In the genomic region with DNA sequence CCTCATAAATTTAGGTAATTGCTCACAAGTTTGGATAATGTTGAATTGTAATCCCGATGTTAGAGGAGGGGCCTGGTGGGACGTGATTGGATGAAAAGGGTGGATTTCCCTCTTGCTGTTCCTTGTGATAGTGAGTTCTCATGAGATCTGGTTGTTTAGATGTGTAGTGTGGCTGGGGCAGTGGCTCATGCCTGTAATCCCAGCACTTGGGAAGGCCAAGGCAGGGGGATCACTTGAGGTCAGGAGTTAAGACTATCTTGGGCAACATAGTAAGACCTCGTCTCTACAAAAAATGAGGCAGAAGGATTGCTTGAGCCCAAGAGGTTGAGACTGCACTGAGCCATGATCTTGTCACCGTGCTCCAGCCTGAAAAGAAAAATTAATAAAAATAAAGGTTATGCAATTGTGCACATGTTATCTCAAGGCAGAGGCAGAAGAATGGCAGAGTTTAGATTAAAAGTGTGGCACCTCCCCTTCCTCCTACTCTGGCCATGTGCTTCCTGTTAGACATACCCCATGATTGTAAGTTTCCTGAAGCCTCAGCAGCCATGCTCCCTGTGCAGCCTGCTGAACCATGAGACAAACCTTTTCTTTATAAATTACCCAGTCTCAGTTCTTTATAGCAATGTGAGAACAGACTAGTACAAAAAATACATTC, we compare ENCODE assay signal across 1 cellular context.
A peak's percentile ranks its signal among the peaks of the same experiment; 100 is the strongest.
TF ChIP-seq lines count a peak whose summit lies in the region.

No MANE protein-coding gene starts in this region.

TF ChIP-seq in K562, 482 proteins besides CTCF, POLR2A, EP300 and RAD21 (continued from another document and continues in another):
- TF ChIP-seq, protein P1, sequence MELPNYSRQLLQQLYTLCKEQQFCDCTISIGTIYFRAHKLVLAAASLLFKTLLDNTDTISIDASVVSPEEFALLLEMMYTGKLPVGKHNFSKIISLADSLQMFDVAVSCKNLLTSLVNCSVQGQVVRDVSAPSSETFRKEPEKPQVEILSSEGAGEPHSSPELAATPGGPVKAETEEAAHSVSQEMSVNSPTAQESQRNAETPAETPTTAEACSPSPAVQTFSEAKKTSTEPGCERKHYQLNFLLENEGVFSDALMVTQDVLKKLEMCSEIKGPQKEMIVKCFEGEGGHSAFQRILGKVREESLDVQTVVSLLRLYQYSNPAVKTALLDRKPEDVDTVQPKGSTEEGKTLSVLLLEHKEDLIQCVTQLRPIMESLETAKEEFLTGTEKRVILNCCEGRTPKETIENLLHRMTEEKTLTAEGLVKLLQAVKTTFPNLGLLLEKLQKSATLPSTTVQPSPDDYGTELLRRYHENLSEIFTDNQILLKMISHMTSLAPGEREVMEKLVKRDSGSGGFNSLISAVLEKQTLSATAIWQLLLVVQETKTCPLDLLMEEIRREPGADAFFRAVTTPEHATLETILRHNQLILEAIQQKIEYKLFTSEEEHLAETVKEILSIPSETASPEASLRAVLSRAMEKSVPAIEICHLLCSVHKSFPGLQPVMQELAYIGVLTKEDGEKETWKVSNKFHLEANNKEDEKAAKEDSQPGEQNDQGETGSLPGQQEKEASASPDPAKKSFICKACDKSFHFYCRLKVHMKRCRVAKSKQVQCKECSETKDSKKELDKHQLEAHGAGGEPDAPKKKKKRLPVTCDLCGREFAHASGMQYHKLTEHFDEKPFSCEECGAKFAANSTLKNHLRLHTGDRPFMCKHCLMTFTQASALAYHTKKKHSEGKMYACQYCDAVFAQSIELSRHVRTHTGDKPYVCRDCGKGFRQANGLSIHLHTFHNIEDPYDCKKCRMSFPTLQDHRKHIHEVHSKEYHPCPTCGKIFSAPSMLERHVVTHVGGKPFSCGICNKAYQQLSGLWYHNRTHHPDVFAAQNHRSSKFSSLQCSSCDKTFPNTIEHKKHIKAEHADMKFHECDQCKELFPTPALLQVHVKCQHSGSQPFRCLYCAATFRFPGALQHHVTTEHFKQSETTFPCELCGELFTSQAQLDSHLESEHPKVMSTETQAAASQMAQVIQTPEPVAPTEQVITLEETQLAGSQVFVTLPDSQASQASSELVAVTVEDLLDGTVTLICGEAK (IDR thresholded peaks at IDR 0.05), result 0 out of 2 replicates have a peak, but pooled peaks have one; percentile 13
- TF ChIP-seq, protein P1 (CRISPR knock-in tag; IDR thresholded peaks at IDR 0.05), result no peak
- TF ChIP-seq, protein P2, sequence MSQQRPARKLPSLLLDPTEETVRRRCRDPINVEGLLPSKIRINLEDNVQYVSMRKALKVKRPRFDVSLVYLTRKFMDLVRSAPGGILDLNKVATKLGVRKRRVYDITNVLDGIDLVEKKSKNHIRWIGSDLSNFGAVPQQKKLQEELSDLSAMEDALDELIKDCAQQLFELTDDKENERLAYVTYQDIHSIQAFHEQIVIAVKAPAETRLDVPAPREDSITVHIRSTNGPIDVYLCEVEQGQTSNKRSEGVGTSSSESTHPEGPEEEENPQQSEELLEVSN (IDR thresholded peaks at IDR 0.05; ENCODE audit: borderline replicate concordance in 1 of 2, extremely low read depth in 1 of 2, insufficient read depth in 1 of 2, insufficient read length in 1 of 2, low read depth in 1 of 2, low read length in 1 of 2, poor library complexity in 1 of 2, severe bottlenecking in 1 of 2), result peak in 1 of 2 experiments; percentile 29
- TF ChIP-seq, protein P3, sequence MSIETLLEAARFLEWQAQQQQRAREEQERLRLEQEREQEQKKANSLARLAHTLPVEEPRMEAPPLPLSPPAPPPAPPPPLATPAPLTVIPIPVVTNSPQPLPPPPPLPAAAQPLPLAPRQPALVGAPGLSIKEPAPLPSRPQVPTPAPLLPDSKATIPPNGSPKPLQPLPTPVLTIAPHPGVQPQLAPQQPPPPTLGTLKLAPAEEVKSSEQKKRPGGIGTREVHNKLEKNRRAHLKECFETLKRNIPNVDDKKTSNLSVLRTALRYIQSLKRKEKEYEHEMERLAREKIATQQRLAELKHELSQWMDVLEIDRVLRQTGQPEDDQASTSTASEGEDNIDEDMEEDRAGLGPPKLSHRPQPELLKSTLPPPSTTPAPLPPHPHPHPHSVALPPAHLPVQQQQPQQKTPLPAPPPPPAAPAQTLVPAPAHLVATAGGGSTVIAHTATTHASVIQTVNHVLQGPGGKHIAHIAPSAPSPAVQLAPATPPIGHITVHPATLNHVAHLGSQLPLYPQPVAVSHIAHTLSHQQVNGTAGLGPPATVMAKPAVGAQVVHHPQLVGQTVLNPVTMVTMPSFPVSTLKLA (conservative IDR thresholded peaks at IDR 0.05), result peak; percentile 59 to 67
- TF ChIP-seq CC2D1A (IDR thresholded peaks at IDR 0.05) (peak; percentile 68; the same call in 1 of the 2 replicates), CBFA2T3 (IDR thresholded peaks at IDR 0.05) (peak; percentile 62), PHF20 (IDR thresholded peaks at IDR 0.05; ENCODE audit: partially characterized antibody) (no peak), SAFB (IDR thresholded peaks at IDR 0.05; ENCODE audit: borderline replicate concordance, low read depth, low read length) (no peak), ZNF57 (CRISPR knock-in tag; IDR thresholded peaks at IDR 0.05) (no peak), RBM34 (IDR thresholded peaks at IDR 0.05; ENCODE audit: borderline replicate concordance, insufficient read depth, low read length) (no peak), NUFIP1 (IDR thresholded peaks at IDR 0.05; ENCODE audit: partially characterized antibody) (no peak), SMAD4 (CRISPR knock-in tag; conservative IDR thresholded peaks at IDR 0.05) (0 out of 2 replicates have a peak, but pooled peaks have one; percentile 25), CEBPB (tag; IDR thresholded peaks at IDR 0.05) (peak; percentile 78), NR2C2 (CRISPR knock-in tag; IDR thresholded peaks at IDR 0.05) (no peak), NR2C2 (tag; IDR thresholded peaks at IDR 0.05) (no peak), TEAD4 (IDR thresholded peaks at IDR 0.05; ENCODE audit: low read length) (peak; percentile 8; the same call in 1 of the 2 replicates), TEAD4 (CRISPR knock-in tag; IDR thresholded peaks at IDR 0.05; ENCODE audit: borderline replicate concordance) (no peak), TCFL5 (CRISPR knock-in tag; conservative IDR thresholded peaks at IDR 0.05) (no peak), L3MBTL2 (IDR thresholded peaks at IDR 0.05) (peak; percentile 57), NFE2 (IDR thresholded peaks at IDR 0.05; ENCODE audit: low read depth) (no peak), SIN3A (IDR thresholded peaks at IDR 0.05; ENCODE audit: borderline replicate concordance in 2 of 2, control insufficient read depth in 1 of 2, low read depth in 2 of 2, low read length in 2 of 2) (peak in 1 of 2 experiments; percentile 9; a peak in 1 of 4 replicates), LCOR (CRISPR knock-in tag; IDR thresholded peaks at IDR 0.05) (peak; percentile 32; the same call in 1 of the 2 replicates), NFIC (IDR thresholded peaks at IDR 0.05) (peak; percentile 35; the same call in 1 of the 2 replicates), MYC (IDR thresholded peaks at IDR 0.05; ENCODE audit: low read depth, low read length) (peak; percentile 75), MYC (CRISPR knock-in tag; IDR thresholded peaks at IDR 0.05; ENCODE audit: borderline replicate concordance, low read depth) (no peak)
- TF ChIP-seq, protein P4, sequence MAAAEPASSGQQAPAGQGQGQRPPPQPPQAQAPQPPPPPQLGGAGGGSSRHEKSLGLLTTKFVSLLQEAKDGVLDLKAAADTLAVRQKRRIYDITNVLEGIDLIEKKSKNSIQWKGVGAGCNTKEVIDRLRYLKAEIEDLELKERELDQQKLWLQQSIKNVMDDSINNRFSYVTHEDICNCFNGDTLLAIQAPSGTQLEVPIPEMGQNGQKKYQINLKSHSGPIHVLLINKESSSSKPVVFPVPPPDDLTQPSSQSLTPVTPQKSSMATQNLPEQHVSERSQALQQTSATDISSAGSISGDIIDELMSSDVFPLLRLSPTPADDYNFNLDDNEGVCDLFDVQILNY (CRISPR knock-in tag; IDR thresholded peaks at IDR 0.05), result no peak
- TF ChIP-seq, protein P5, sequence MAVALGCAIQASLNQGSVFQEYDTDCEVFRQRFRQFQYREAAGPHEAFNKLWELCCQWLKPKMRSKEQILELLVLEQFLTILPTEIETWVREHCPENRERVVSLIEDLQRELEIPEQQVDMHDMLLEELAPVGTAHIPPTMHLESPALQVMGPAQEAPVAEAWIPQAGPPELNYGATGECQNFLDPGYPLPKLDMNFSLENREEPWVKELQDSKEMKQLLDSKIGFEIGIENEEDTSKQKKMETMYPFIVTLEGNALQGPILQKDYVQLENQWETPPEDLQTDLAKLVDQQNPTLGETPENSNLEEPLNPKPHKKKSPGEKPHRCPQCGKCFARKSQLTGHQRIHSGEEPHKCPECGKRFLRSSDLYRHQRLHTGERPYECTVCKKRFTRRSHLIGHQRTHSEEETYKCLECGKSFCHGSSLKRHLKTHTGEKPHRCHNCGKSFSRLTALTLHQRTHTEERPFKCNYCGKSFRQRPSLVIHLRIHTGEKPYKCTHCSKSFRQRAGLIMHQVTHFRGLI (CRISPR knock-in tag; IDR thresholded peaks at IDR 0.05), result no peak
- TF ChIP-seq, protein P6, sequence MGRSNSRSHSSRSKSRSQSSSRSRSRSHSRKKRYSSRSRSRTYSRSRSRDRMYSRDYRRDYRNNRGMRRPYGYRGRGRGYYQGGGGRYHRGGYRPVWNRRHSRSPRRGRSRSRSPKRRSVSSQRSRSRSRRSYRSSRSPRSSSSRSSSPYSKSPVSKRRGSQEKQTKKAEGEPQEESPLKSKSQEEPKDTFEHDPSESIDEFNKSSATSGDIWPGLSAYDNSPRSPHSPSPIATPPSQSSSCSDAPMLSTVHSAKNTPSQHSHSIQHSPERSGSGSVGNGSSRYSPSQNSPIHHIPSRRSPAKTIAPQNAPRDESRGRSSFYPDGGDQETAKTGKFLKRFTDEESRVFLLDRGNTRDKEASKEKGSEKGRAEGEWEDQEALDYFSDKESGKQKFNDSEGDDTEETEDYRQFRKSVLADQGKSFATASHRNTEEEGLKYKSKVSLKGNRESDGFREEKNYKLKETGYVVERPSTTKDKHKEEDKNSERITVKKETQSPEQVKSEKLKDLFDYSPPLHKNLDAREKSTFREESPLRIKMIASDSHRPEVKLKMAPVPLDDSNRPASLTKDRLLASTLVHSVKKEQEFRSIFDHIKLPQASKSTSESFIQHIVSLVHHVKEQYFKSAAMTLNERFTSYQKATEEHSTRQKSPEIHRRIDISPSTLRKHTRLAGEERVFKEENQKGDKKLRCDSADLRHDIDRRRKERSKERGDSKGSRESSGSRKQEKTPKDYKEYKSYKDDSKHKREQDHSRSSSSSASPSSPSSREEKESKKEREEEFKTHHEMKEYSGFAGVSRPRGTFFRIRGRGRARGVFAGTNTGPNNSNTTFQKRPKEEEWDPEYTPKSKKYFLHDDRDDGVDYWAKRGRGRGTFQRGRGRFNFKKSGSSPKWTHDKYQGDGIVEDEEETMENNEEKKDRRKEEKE (IDR thresholded peaks at IDR 0.05; ENCODE audit: borderline replicate concordance in 1 of 2, control insufficient read depth in 1 of 2, low read depth in 2 of 2, low read length in 1 of 2), result 0 out of 4 replicates have a peak, but pooled peaks of 1 of the 2 experiments have one; percentile 18
- TF ChIP-seq, protein P7, sequence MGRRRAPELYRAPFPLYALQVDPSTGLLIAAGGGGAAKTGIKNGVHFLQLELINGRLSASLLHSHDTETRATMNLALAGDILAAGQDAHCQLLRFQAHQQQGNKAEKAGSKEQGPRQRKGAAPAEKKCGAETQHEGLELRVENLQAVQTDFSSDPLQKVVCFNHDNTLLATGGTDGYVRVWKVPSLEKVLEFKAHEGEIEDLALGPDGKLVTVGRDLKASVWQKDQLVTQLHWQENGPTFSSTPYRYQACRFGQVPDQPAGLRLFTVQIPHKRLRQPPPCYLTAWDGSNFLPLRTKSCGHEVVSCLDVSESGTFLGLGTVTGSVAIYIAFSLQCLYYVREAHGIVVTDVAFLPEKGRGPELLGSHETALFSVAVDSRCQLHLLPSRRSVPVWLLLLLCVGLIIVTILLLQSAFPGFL (CRISPR knock-in tag; IDR thresholded peaks at IDR 0.05), result no peak
- TF ChIP-seq, protein P8, sequence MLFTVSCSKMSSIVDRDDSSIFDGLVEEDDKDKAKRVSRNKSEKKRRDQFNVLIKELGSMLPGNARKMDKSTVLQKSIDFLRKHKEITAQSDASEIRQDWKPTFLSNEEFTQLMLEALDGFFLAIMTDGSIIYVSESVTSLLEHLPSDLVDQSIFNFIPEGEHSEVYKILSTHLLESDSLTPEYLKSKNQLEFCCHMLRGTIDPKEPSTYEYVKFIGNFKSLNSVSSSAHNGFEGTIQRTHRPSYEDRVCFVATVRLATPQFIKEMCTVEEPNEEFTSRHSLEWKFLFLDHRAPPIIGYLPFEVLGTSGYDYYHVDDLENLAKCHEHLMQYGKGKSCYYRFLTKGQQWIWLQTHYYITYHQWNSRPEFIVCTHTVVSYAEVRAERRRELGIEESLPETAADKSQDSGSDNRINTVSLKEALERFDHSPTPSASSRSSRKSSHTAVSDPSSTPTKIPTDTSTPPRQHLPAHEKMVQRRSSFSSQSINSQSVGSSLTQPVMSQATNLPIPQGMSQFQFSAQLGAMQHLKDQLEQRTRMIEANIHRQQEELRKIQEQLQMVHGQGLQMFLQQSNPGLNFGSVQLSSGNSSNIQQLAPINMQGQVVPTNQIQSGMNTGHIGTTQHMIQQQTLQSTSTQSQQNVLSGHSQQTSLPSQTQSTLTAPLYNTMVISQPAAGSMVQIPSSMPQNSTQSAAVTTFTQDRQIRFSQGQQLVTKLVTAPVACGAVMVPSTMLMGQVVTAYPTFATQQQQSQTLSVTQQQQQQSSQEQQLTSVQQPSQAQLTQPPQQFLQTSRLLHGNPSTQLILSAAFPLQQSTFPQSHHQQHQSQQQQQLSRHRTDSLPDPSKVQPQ (CRISPR knock-in tag; IDR thresholded peaks at IDR 0.05; ENCODE audit: borderline replicate concordance), result no peak
